Comparison of ENCODE assay signal across 2 cellular contexts in the genomic region with DNA sequence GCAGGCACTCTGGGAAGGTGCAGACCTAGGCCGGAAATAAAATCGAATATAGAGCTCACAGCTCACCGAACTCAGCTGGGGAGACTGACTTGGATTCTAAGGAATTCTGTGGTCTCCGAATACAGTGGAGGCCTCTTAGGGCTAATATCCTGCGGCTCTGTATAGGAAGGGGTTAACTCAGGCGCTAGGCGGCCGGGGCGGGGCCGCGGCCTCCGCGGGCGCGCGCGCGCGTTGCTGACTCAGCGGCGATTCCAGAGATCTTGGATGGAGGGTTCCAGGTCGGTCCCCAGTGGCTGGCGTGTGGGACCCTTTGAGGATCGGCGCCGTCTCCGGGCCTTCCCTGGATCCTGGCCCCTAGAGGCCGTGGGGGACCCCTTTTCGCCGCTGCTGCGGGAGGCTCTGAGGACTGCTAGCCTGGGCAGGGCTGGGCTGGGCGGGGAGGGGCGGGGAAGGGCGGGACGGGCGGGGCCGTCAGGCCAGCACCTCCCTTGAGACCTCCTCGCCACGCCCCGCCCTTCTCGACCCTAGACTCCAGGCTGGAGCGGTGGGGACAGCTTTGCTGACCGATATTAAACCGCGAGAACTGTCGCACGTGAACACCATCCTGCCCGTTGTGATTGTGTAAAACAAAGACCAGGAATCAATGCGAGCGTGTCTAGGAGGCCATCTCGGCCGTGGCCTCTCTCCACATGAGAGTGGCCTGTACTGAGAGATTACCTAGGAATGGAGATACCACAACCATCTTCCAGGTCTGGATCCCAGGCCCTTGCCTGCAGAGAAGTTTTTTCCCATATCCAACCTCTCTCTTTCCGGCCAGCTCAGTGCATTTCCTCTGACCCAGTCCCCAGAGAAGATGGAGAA.
TF ChIP-seq lines count a peak whose summit lies in the region.

No MANE protein-coding gene starts in this region.

TF ChIP-seq in A549, 52 proteins besides CTCF, POLR2A, EP300 and RAD21 (continued from another document and continues in another):
- TF ChIP-seq REST (IDR thresholded peaks at IDR 0.05), result peak; percentile 47; the same call in 1 of the 2 replicates
- peak; percentile 53; the same call in 1 of the 2 replicates for TF ChIP-seq HOXA7 (CRISPR knock-in tag; IDR thresholded peaks at IDR 0.05)
- no peak for TF ChIP-seq SMC3 (IDR thresholded peaks at IDR 0.05)
- TF ChIP-seq TP53 (CRISPR knock-in tag; IDR thresholded peaks at IDR 0.05), result peak; percentile 71; the same call in 1 of the 2 replicates
- TF ChIP-seq E2F6 (IDR thresholded peaks at IDR 0.05; ENCODE audit: borderline replicate concordance, low read depth), result peak; percentile 80
- TF ChIP-seq KDM5A (IDR thresholded peaks at IDR 0.05), result no peak
- TF ChIP-seq MYC (IDR thresholded peaks at IDR 0.05; ENCODE audit: borderline replicate concordance, low read length), result peak; percentile 62; the same call in 1 of the 2 replicates
- TF ChIP-seq JUNB (IDR thresholded peaks at IDR 0.05), result no peak
- TF ChIP-seq CBX2 (IDR thresholded peaks at IDR 0.05; ENCODE audit: borderline replicate concordance, low read depth), result no peak
- TF ChIP-seq ZC3H11A (IDR thresholded peaks at IDR 0.05), result no peak
- peak; percentile 66 for TF ChIP-seq HOXB5 (CRISPR knock-in tag; IDR thresholded peaks at IDR 0.05)
- TF ChIP-seq HDAC2 (IDR thresholded peaks at IDR 0.05), result no peak
- TF ChIP-seq, protein P1, sequence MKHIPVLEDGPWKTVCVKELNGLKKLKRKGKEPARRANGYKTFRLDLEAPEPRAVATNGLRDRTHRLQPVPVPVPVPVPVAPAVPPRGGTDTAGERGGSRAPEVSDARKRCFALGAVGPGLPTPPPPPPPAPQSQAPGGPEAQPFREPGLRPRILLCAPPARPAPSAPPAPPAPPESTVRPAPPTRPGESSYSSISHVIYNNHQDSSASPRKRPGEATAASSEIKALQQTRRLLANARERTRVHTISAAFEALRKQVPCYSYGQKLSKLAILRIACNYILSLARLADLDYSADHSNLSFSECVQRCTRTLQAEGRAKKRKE (CRISPR knock-in tag; IDR thresholded peaks at IDR 0.05; ENCODE audit: low read depth), result peak; percentile 69; the same call in 1 of the 2 replicates
- TF ChIP-seq, protein P2, sequence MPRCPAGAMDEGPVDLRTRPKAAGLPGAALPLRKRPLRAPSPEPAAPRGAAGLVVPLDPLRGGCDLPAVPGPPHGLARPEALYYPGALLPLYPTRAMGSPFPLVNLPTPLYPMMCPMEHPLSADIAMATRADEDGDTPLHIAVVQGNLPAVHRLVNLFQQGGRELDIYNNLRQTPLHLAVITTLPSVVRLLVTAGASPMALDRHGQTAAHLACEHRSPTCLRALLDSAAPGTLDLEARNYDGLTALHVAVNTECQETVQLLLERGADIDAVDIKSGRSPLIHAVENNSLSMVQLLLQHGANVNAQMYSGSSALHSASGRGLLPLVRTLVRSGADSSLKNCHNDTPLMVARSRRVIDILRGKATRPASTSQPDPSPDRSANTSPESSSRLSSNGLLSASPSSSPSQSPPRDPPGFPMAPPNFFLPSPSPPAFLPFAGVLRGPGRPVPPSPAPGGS (IDR thresholded peaks at IDR 0.05), result peak; percentile 82
- peak; percentile 92 for TF ChIP-seq MAX (IDR thresholded peaks at IDR 0.05)
- TF ChIP-seq ELK1 (IDR thresholded peaks at IDR 0.05; ENCODE audit: low read depth, low read length), result no peak
- peak in 1 of 2 experiments; percentile 69; a peak in 2 of 4 replicates for TF ChIP-seq CEBPB (IDR thresholded peaks at IDR 0.05)
- TF ChIP-seq HOXB13 (CRISPR knock-in tag; IDR thresholded peaks at IDR 0.05; ENCODE audit: low read depth), result no peak; the same call in 1 of the 2 replicates
- TF ChIP-seq CHD2 (IDR thresholded peaks at IDR 0.05; ENCODE audit: low read length, partially characterized antibody), result peak; percentile 80
- no peak; the same call in 1 of the 2 replicates for TF ChIP-seq PHF8 (IDR thresholded peaks at IDR 0.05; ENCODE audit: borderline replicate concordance, low read depth)
- TF ChIP-seq CHD4 (IDR thresholded peaks at IDR 0.05; ENCODE audit: borderline replicate concordance), result no peak
- no peak for TF ChIP-seq SREBF2 (IDR thresholded peaks at IDR 0.05)
- no peak for TF ChIP-seq RNF2 (IDR thresholded peaks at IDR 0.05; ENCODE audit: borderline replicate concordance, low read depth)

TF ChIP-seq in PFSK-1, 5 proteins besides CTCF, POLR2A, EP300 and RAD21 (continued from another document):
- peak in 1 of 2 experiments; percentile 48; a peak in 1 of 4 replicates for TF ChIP-seq REST (IDR thresholded peaks at IDR 0.05; ENCODE audit: insufficient read depth in 1 of 2, low read depth in 2 of 2, low read length in 2 of 2)
